In genomic region chr5:149143470-149143869, GRCh38 we compare ENCODE assay signal across 11 cellular contexts. TPM values are rescaled to one million over a fixed set of nuclear protein-coding genes. Genes with fewer than 3 reads are reported as not detected.
DNase-seq lines count a peak whose midpoint lies in the region; ATAC-seq and TF ChIP-seq lines count a peak whose summit lies in the region.
"Had no signal": no experiment of that assay in that cellular context is flagged by ENCODE, and none has a peak within 500 bp of the region (broad histone marks: within the 10 kb centered on the region; RNA-seq: fewer than 3 reads in every experiment).

No MANE protein-coding gene starts in this region.

- peak overlapping the region; percentile 99 for H3K4me3 Mint-ChIP-seq in HFFc6

- no peaks in the 10 kb centered on the region for H3K9me3 Mint-ChIP-seq in HFFc6

- H3K36me3 Mint-ChIP-seq in HFFc6 (ENCODE audit: low read depth) = no peaks in the 10 kb centered on the region

- DNase-seq in HFFc6 (peak; percentile 81), cerebellum (ENCODE audit: low spot score) (peak; percentile 60), iris pigment epithelial cell (ENCODE audit: low read depth) (peak; percentile 83), superior temporal gyrus (ENCODE audit: extremely low spot score) (peak; percentile 25)
- no peak for DNase-seq in activated CD4-positive, alpha-beta T cell treated with anti-CD3 and anti-CD28 coated beads for 48 hours
- DNase-seq in activated CD4-positive, alpha-beta T cell treated with anti-CD3 and anti-CD28 coated beads, Interleukin-2, amount 50 U/mL, for 4 hours = no peak
- DNase-seq: activated T-cell treated with anti-CD3 and anti-CD28 coated beads, Interleukin-2, amount 50 U/mL, for 48 hours; Caco-2; NCI-H1417 treated with DMSO at 0.1 percent for 48 hours had no signal

- peak overlapping the region; percentile 86 for H3K27ac Mint-ChIP-seq in HFFc6

- no peak for TF ChIP-seq CTCF in HFFc6 (IDR thresholded peaks at IDR 0.05)

- peaks cover 21% of the 10 kb centered on the region for H3K4me1 Mint-ChIP-seq in HFFc6 (ENCODE audit: low read depth)

- ATAC-seq in HG02938 (IDR thresholded peaks at IDR 0.05; ENCODE audit: unreplicated experiment) = no peak
- no peak for ATAC-seq in HG02763 (IDR thresholded peaks at IDR 0.05; ENCODE audit: unreplicated experiment)

- H3K27me3 Mint-ChIP-seq in HFFc6 (ENCODE audit: insufficient read depth) = no peaks in the 10 kb centered on the region

RNA-seq across cellular contexts. Expression of gene ABLIM3, which starts 2.2 kb away (rescaled TPM):
- total RNA-seq in HFFc6 (2021; fragmentation: NEBNext Ultra II Directional; extraction: Animal tissue kit (Norgen Biotek cat#: 25700)) = 10 to 100 TPM; 29.3 to 54.1 (median 48.3) TPM
- 43.3 TPM for total RNA-seq in cerebellum
- total RNA-seq: Caco-2 had no signal

Comparison
In these comparisons a context has a peak if more than half of its experiments do, and no peak if none do; other contexts are left out.
1. DNase-seq: peak in HFFc6 (single experiment), cerebellum (single experiment), iris pigment epithelial cell (single experiment) and superior temporal gyrus (single experiment); none in activated CD4-positive, alpha-beta T cell treated with anti-CD3 and anti-CD28 coated beads for 48 hours (single experiment) and activated CD4-positive, alpha-beta T cell treated with anti-CD3 and anti-CD28 coated beads, Interleukin-2, amount 50 U/mL, for 4 hours (0 of 2).